ENCODE assay signal across 1 cellular context in the genomic region with DNA sequence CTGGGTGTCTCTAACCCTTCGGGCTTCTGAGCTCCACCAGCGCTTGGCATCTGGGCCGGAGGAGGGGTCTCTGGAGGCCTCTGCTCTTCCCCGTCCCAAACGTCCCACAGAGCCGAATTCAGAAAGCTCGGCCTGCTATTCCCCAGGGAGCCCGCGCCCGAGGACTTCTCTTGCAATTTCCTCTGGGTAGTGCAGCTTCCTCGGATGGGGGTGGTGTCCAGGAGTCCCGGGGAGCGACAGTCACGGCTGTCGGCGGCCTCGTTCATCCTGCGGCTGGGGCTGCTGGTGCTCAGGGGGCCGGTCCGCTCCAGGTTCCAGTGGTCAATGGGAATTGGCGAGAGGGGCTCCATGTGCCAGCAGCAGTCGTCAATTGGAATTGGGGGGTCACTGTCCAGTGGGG.
TF ChIP-seq lines count a peak whose summit lies in the region.

No MANE protein-coding gene starts in this region.

TF ChIP-seq in K562, 482 proteins besides CTCF, POLR2A, EP300 and RAD21:
- TF ChIP-seq WHSC1 (IDR thresholded peaks at IDR 0.05; ENCODE audit: low read length) (no peak), ZBTB7A (IDR thresholded peaks at IDR 0.05; ENCODE audit: borderline replicate concordance, control insufficient read depth, low read depth, low read length) (0 out of 2 replicates have a peak, but pooled peaks have one; percentile 14)
